1 cellular context compared by ENCODE assay signal in the genomic region with DNA sequence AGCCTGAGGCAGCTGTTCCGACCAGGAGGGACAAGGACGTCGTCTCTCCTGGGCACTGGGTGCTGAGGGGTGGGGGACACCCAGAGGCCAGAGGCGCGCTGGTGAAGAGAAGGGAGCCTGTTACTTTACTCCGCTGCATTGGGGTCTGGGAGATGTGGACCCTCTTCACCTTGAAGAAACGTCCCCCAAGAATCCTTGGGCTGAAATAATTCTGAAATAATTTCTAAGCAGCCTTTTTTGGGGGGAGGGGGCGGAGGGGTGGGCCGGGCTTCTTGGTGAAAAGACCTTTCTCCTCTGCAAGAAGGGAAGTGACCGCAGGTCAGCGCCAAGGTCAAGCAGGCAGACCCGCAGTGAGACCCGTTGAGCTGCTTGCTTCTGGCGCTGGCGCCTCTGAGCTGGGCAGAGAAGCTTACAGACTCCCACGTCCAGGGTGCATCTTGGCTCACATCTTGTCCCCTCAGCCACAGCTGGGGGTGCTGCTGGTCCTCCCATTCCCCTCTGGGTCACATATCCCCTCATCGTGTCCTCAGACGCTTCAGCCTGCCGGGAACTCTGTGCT.
A peak's percentile ranks its signal among the peaks of the same experiment; 100 is the strongest.
TF ChIP-seq lines count a peak whose summit lies in the region.

No MANE protein-coding gene starts in this region.

TF ChIP-seq in endothelial cell of umbilical vein, 7 proteins besides CTCF, POLR2A, EP300 and RAD21:
- TF ChIP-seq, protein P1, sequence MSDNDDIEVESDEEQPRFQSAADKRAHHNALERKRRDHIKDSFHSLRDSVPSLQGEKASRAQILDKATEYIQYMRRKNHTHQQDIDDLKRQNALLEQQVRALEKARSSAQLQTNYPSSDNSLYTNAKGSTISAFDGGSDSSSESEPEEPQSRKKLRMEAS (IDR thresholded peaks at IDR 0.05; ENCODE audit: insufficient read depth, insufficient read length) = no peak
- peak; percentile 33 for TF ChIP-seq EZH2 (IDR thresholded peaks at IDR 0.05; ENCODE audit: borderline replicate concordance, low read depth, low read length, severe bottlenecking)
TF ChIP-seq in endothelial cell of umbilical vein: peak in this region for 1.
